ENCODE assay signal across 1 cellular context in the genomic region with DNA sequence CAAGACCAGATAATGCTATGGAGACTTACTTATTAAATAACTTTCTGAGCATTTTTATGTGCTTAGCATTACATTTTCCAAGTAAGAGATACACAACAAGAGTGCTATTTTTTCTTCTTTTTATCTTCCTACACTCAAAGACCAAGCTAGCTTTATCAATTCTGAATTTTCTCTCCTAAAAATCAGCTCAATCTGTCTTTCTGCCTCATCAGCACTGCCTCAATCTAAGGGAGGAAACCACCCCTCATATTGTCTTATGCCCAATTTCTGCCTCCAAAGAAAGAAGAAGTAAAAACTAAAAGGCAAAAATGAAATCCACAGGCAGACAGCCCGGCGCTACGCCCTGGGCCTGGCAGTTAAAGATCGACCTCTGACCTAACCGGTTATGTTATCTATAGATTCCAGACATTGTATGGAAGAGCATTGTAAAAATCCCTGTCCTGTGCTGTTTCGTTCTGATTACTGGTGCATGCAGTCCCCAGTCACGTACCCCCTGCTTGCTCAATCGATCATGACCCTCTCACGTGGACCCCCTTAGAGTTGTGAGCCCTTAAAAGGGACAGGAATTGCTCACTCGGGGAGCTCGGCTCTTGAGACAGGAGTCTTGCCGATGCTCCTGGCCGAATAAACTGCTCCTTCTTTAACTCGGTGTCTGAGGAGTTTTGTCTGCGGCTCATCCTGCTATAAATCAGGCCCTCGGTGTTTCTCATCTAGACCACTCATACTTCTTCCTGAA.
TF ChIP-seq lines count a peak whose summit lies in the region.
"Not testable (repeated sequence)": the region's sequence is repeated elsewhere in the genome, so short reads cannot be mapped to it uniquely, and the experiment has no call there.

No MANE protein-coding gene starts in this region.

TF ChIP-seq in K562, 482 proteins besides CTCF, POLR2A, EP300 and RAD21 (continued from another document and continues in another):
- TF ChIP-seq, protein P1, sequence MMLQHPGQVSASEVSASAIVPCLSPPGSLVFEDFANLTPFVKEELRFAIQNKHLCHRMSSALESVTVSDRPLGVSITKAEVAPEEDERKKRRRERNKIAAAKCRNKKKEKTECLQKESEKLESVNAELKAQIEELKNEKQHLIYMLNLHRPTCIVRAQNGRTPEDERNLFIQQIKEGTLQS (IDR thresholded peaks at IDR 0.05) = peak; percentile 66
- TF ChIP-seq, protein P1 (CRISPR knock-in tag; conservative IDR thresholded peaks at IDR 0.05) = not testable (repeated sequence)
- TF ChIP-seq, protein P2, sequence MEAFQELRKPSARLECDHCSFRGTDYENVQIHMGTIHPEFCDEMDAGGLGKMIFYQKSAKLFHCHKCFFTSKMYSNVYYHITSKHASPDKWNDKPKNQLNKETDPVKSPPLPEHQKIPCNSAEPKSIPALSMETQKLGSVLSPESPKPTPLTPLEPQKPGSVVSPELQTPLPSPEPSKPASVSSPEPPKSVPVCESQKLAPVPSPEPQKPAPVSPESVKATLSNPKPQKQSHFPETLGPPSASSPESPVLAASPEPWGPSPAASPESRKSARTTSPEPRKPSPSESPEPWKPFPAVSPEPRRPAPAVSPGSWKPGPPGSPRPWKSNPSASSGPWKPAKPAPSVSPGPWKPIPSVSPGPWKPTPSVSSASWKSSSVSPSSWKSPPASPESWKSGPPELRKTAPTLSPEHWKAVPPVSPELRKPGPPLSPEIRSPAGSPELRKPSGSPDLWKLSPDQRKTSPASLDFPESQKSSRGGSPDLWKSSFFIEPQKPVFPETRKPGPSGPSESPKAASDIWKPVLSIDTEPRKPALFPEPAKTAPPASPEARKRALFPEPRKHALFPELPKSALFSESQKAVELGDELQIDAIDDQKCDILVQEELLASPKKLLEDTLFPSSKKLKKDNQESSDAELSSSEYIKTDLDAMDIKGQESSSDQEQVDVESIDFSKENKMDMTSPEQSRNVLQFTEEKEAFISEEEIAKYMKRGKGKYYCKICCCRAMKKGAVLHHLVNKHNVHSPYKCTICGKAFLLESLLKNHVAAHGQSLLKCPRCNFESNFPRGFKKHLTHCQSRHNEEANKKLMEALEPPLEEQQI (IDR thresholded peaks at IDR 0.05) = 0 out of 2 replicates have a peak, but pooled peaks have one; percentile 65
- peak; percentile 82 for TF ChIP-seq MEIS2 (IDR thresholded peaks at IDR 0.05; ENCODE audit: partially characterized antibody)
- TF ChIP-seq, protein P3, sequence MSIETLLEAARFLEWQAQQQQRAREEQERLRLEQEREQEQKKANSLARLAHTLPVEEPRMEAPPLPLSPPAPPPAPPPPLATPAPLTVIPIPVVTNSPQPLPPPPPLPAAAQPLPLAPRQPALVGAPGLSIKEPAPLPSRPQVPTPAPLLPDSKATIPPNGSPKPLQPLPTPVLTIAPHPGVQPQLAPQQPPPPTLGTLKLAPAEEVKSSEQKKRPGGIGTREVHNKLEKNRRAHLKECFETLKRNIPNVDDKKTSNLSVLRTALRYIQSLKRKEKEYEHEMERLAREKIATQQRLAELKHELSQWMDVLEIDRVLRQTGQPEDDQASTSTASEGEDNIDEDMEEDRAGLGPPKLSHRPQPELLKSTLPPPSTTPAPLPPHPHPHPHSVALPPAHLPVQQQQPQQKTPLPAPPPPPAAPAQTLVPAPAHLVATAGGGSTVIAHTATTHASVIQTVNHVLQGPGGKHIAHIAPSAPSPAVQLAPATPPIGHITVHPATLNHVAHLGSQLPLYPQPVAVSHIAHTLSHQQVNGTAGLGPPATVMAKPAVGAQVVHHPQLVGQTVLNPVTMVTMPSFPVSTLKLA (conservative IDR thresholded peaks at IDR 0.05) = peak; percentile 37 to 70; a peak in 2 of 4 replicates
- 0 out of 2 replicates have a peak, but pooled peaks have one; percentile 21 for TF ChIP-seq MTA3 (IDR thresholded peaks at IDR 0.05; ENCODE audit: borderline replicate concordance)
- TF ChIP-seq NEUROD1 (IDR thresholded peaks at IDR 0.05; ENCODE audit: borderline replicate concordance, low read depth, low read length, partially characterized antibody) = peak; percentile 21
- TF ChIP-seq CBFA2T2 (conservative IDR thresholded peaks at IDR 0.05) = peak; percentile 93
- TF ChIP-seq ZNF766 (CRISPR knock-in tag; conservative IDR thresholded peaks at IDR 0.05) = peak; percentile 73; the same call in 1 of the 2 replicates
- TF ChIP-seq ZNF316 (IDR thresholded peaks at IDR 0.05) = peak; percentile 77
- TF ChIP-seq NR2C2 (CRISPR knock-in tag; IDR thresholded peaks at IDR 0.05) = peak; percentile 78; the same call in 1 of the 2 replicates
- TF ChIP-seq NR2C2 (tag; IDR thresholded peaks at IDR 0.05) = peak; percentile 93
- TF ChIP-seq L3MBTL2 (IDR thresholded peaks at IDR 0.05) = peak; percentile 37; the same call in 1 of the 2 replicates
- TF ChIP-seq, protein P4, sequence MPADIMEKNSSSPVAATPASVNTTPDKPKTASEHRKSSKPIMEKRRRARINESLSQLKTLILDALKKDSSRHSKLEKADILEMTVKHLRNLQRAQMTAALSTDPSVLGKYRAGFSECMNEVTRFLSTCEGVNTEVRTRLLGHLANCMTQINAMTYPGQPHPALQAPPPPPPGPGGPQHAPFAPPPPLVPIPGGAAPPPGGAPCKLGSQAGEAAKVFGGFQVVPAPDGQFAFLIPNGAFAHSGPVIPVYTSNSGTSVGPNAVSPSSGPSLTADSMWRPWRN (IDR thresholded peaks at IDR 0.05; ENCODE audit: low read depth) = peak; percentile 70; the same call in 1 of the 2 replicates
- peak; percentile 67 for TF ChIP-seq MTA1 (IDR thresholded peaks at IDR 0.05; ENCODE audit: borderline replicate concordance)
- not testable (repeated sequence) for TF ChIP-seq ATF1 (CRISPR knock-in tag; IDR thresholded peaks at IDR 0.05); TEAD4 (CRISPR knock-in tag; IDR thresholded peaks at IDR 0.05; ENCODE audit: borderline replicate concordance); MYBL2 (CRISPR knock-in tag; IDR thresholded peaks at IDR 0.05; ENCODE audit: borderline replicate concordance)
- TF ChIP-seq ATF1 (tag; IDR thresholded peaks at IDR 0.05) = 0 out of 2 replicates have a peak, but pooled peaks have one; percentile 46
- TF ChIP-seq TAL1 (IDR thresholded peaks at IDR 0.05) = peak; percentile 95
- peak; percentile 85 to 97 for TF ChIP-seq ARNT (IDR thresholded peaks at IDR 0.05)
- TF ChIP-seq GATA2 (CRISPR knock-in tag; IDR thresholded peaks at IDR 0.05) = peak; percentile 85
- TF ChIP-seq SMAD4 (CRISPR knock-in tag; conservative IDR thresholded peaks at IDR 0.05) = peak; percentile 99
- TF ChIP-seq TEAD4 (IDR thresholded peaks at IDR 0.05; ENCODE audit: low read length) = peak; percentile 86
- TF ChIP-seq BHLHE40 (IDR thresholded peaks at IDR 0.05; ENCODE audit: low read length) = peak; percentile 59; the same call in 1 of the 2 replicates
- TF ChIP-seq MYBL2 (IDR thresholded peaks at IDR 0.05; ENCODE audit: low read depth) = peak; percentile 84
- TF ChIP-seq, protein P5, sequence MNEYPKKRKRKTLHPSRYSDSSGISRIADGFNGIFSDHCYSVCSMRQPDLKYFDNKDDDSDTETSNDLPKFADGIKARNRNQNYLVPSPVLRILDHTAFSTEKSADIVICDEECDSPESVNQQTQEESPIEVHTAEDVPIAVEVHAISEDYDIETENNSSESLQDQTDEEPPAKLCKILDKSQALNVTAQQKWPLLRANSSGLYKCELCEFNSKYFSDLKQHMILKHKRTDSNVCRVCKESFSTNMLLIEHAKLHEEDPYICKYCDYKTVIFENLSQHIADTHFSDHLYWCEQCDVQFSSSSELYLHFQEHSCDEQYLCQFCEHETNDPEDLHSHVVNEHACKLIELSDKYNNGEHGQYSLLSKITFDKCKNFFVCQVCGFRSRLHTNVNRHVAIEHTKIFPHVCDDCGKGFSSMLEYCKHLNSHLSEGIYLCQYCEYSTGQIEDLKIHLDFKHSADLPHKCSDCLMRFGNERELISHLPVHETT (CRISPR knock-in tag; conservative IDR thresholded peaks at IDR 0.05 in 1 of 2, IDR thresholded peaks at IDR 0.05 in 1 of 2) = 0 out of 4 replicates have a peak, but pooled peaks of 1 of the 2 experiments have one; percentile 38
- TF ChIP-seq NFIC (IDR thresholded peaks at IDR 0.05) = peak; percentile 74
- peak; percentile 59 for TF ChIP-seq CC2D1A (IDR thresholded peaks at IDR 0.05)
- TF ChIP-seq HDAC2 (IDR thresholded peaks at IDR 0.05) = peak; percentile 96
- peak; percentile 49; the same call in 1 of the 2 replicates for TF ChIP-seq BCOR (IDR thresholded peaks at IDR 0.05)
- peak in 1 of 2 experiments; percentile 42; a peak in 1 of 4 replicates for TF ChIP-seq TEAD1 (CRISPR knock-in tag; IDR thresholded peaks at IDR 0.05)
- peak; percentile 75 for TF ChIP-seq ZEB2 (IDR thresholded peaks at IDR 0.05)
- TF ChIP-seq CEBPB (tag; IDR thresholded peaks at IDR 0.05) = peak; percentile 91
- peak; percentile 59 for TF ChIP-seq CCNT2 (IDR thresholded peaks at IDR 0.05; ENCODE audit: borderline replicate concordance, extremely low read depth, insufficient read length, low read depth, low read length)
- TF ChIP-seq TRIM28 (IDR thresholded peaks at IDR 0.05) = 0 out of 2 replicates have a peak, but pooled peaks have one; percentile 42
- TF ChIP-seq STAT5A (IDR thresholded peaks at IDR 0.05; ENCODE audit: borderline replicate concordance, low read length) = peak; percentile 58
- peak; percentile 45; the same call in 1 of the 2 replicates for TF ChIP-seq MBD2 (IDR thresholded peaks at IDR 0.05; ENCODE audit: borderline replicate concordance, low read depth)
- TF ChIP-seq POLR2AphosphoS5 (IDR thresholded peaks at IDR 0.05; ENCODE audit: control insufficient read depth, insufficient read depth, low read depth, low read length) = peak; percentile 34; the same call in 1 of the 2 replicates
- TF ChIP-seq DPF2 (IDR thresholded peaks at IDR 0.05) = peak; percentile 85
- TF ChIP-seq, protein P6, sequence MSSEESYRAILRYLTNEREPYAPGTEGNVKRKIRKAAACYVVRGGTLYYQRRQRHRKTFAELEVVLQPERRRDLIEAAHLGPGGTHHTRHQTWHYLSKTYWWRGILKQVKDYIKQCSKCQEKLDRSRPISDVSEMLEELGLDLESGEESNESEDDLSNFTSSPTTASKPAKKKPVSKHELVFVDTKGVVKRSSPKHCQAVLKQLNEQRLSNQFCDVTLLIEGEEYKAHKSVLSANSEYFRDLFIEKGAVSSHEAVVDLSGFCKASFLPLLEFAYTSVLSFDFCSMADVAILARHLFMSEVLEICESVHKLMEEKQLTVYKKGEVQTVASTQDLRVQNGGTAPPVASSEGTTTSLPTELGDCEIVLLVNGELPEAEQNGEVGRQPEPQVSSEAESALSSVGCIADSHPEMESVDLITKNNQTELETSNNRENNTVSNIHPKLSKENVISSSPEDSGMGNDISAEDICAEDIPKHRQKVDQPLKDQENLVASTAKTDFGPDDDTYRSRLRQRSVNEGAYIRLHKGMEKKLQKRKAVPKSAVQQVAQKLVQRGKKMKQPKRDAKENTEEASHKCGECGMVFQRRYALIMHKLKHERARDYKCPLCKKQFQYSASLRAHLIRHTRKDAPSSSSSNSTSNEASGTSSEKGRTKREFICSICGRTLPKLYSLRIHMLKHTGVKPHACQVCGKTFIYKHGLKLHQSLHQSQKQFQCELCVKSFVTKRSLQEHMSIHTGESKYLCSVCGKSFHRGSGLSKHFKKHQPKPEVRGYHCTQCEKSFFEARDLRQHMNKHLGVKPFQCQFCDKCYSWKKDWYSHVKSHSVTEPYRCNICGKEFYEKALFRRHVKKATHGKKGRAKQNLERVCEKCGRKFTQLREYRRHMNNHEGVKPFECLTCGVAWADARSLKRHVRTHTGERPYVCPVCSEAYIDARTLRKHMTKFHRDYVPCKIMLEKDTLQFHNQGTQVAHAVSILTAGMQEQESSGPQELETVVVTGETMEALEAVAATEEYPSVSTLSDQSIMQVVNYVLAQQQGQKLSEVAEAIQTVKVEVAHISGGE (CRISPR knock-in tag; IDR thresholded peaks at IDR 0.05) = peak in 1 of 3 experiments; percentile 58; a peak in 2 of 6 replicates
- peak; percentile 52 to 85; a peak in 3 of 4 replicates for TF ChIP-seq RCOR1 (IDR thresholded peaks at IDR 0.05; ENCODE audit: borderline replicate concordance in 1 of 2, low read depth in 2 of 2, low read length in 2 of 2)
- TF ChIP-seq HDAC1 (IDR thresholded peaks at IDR 0.05) = peak in 1 of 2 experiments; percentile 92; a peak in 2 of 4 replicates
- peak; percentile 66; the same call in 1 of the 2 replicates for TF ChIP-seq KLF16 (IDR thresholded peaks at IDR 0.05)
- TF ChIP-seq FOSL1 (tag; conservative IDR thresholded peaks at IDR 0.05) = peak; percentile 51
- TF ChIP-seq, protein P7, sequence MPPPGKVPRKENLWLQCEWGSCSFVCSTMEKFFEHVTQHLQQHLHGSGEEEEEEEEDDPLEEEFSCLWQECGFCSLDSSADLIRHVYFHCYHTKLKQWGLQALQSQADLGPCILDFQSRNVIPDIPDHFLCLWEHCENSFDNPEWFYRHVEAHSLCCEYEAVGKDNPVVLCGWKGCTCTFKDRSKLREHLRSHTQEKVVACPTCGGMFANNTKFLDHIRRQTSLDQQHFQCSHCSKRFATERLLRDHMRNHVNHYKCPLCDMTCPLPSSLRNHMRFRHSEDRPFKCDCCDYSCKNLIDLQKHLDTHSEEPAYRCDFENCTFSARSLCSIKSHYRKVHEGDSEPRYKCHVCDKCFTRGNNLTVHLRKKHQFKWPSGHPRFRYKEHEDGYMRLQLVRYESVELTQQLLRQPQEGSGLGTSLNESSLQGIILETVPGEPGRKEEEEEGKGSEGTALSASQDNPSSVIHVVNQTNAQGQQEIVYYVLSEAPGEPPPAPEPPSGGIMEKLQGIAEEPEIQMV (tag; conservative IDR thresholded peaks at IDR 0.05; ENCODE audit: low read depth) = peak; percentile 48; the same call in 1 of the 2 replicates
- peak; percentile 79 to 88 for TF ChIP-seq TRIM24 (IDR thresholded peaks at IDR 0.05)
- TF ChIP-seq NCOA1 (IDR thresholded peaks at IDR 0.05; ENCODE audit: low read depth) = peak; percentile 77; the same call in 1 of the 2 replicates
- 0 out of 4 replicates have a peak, but pooled peaks of 1 of the 2 experiments have one; percentile 14 for TF ChIP-seq MAZ (CRISPR knock-in tag; conservative IDR thresholded peaks at IDR 0.05 in 1 of 2, IDR thresholded peaks at IDR 0.05 in 1 of 2)
- TF ChIP-seq, protein P8, sequence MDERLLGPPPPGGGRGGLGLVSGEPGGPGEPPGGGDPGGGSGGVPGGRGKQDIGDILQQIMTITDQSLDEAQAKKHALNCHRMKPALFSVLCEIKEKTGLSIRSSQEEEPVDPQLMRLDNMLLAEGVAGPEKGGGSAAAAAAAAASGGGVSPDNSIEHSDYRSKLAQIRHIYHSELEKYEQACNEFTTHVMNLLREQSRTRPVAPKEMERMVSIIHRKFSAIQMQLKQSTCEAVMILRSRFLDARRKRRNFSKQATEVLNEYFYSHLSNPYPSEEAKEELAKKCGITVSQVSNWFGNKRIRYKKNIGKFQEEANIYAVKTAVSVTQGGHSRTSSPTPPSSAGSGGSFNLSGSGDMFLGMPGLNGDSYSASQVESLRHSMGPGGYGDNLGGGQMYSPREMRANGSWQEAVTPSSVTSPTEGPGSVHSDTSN (CRISPR knock-in tag; IDR thresholded peaks at IDR 0.05; ENCODE audit: low read depth) = not testable (repeated sequence)
- TF ChIP-seq, protein P8 (tag; conservative IDR thresholded peaks at IDR 0.05; ENCODE audit: low read depth) = peak; percentile 57
- peak; percentile 93 for TF ChIP-seq TCF3 (CRISPR knock-in tag; IDR thresholded peaks at IDR 0.05)
